Comparison of ENCODE assay signal across 10 cellular contexts in genomic region chr11:1862588-1863351, GRCh38. TPM values are rescaled to one million over a fixed set of nuclear protein-coding genes. Genes with fewer than 3 reads are reported as not detected.
DNase-seq lines count a peak whose midpoint lies in the region; TF ChIP-seq lines count a peak whose summit lies in the region.
"Had no signal": no experiment of that assay in that cellular context is flagged by ENCODE, and none has a peak within 500 bp of the region (broad histone marks: within the 10 kb centered on the region; RNA-seq: fewer than 3 reads in every experiment).

No MANE protein-coding gene starts in this region.

- H3K36me3 Mint-ChIP-seq in neural crest cell (ENCODE audit: low read depth), result no peaks in the 10 kb centered on the region

- peaks cover 2% of the 10 kb centered on the region for H3K27me3 Mint-ChIP-seq in neural crest cell (ENCODE audit: low read depth)

- H3K27ac ChIP-seq in breast epithelium (peak overlapping the region; percentile 77 to 97), testis (no peak overlapping the region)
- H3K27ac ChIP-seq: cardiac muscle cell, VCaP had no signal

- peaks cover 7% of the 10 kb centered on the region for H3K4me1 Mint-ChIP-seq in neural crest cell

- TF ChIP-seq CTCF in breast epithelium (IDR thresholded peaks at IDR 0.05), result no peak
- no peak for TF ChIP-seq CTCF in neural crest cell (conservative IDR thresholded peaks at IDR 0.05)
- TF ChIP-seq CTCF in testis (IDR thresholded peaks at IDR 0.05), result no peak

- H3K36me3 ChIP-seq in breast epithelium (no peaks in the 10 kb centered on the region), testis (ENCODE audit: low read depth, missing control alignments) (no peaks in the 10 kb centered on the region)
- H3K36me3 ChIP-seq: cardiac muscle cell had no signal

- WGBS in testis, 2 donors, result 86 to 98% methylated on average over 8 to 14 of the region's 14 CpGs

- no peak for TF ChIP-seq POLR2A in breast epithelium (IDR thresholded peaks at IDR 0.05)
- TF ChIP-seq POLR2A in testis (IDR thresholded peaks at IDR 0.05), result no peak

- H3K27ac Mint-ChIP-seq in neural crest cell (ENCODE audit: unreplicated experiment), result peak overlapping the region; percentile 6

- DNase-seq in ELF-1 (ENCODE audit: low read depth, low spot score) (peak; percentile 42), breast epithelium (ENCODE audit: low spot score in 2 of 2) (no peak), neural crest cell (ENCODE audit: low read depth, low spot score) (no peak), COLO829 (ENCODE audit: low spot score) (no peak), NCI-H2196 (lab: John Stamatoyannopoulos, UW; ENCODE audit: unreplicated experiment) (no peak), testis (no peak)
- DNase-seq: NCI-H524 had no signal

- H3K4me3 ChIP-seq in breast epithelium (peak overlapping the region in 1 of 3 donors; percentile 59), testis (no peak overlapping the region)
- H3K4me3 ChIP-seq: cardiac muscle cell had no signal

- H3K4me1 ChIP-seq in breast epithelium, result peaks cover 9 to 17% of the 10 kb centered on the region in 2 donors
- peaks cover 21% of the 10 kb centered on the region for H3K4me1 ChIP-seq in testis

- H3K9me3 ChIP-seq in breast epithelium, result no peaks in the 10 kb centered on the region
- no peaks in the 10 kb centered on the region for H3K9me3 ChIP-seq in testis

- intact Hi-C loops in breast epithelium (cut with DNase I; ENCODE audit: low total_unique reads) (no loop called here), testis (cut with DNase I; ENCODE audit: low total_unique reads) (no loop called here)

- H3K9me3 Mint-ChIP-seq in neural crest cell, result no peaks in the 10 kb centered on the region

- H3K27me3 ChIP-seq in breast epithelium, result no peaks in the 10 kb centered on the region
- H3K27me3 ChIP-seq in testis, result no peaks in the 10 kb centered on the region
- H3K27me3 ChIP-seq: cardiac muscle cell had no signal

- no peak overlapping the region for H3K4me3 Mint-ChIP-seq in neural crest cell

RNA-seq across cellular contexts. Expression of gene LSP1, which starts 9.9 kb away (rescaled TPM):
- total RNA-seq in breast epithelium, result 10 to 100 TPM; 21.4 to 36.0 (median 23.6) TPM
- not detected in 2 replicates for total RNA-seq in neural crest cell
- total RNA-seq in testis, result 10 to 100 TPM; 13.0 to 19.9 TPM
- 50.1 TPM for polyA plus RNA-seq in testis (ENCODE audit: insufficient read depth, low read depth, low replicate concordance)
- total RNA-seq: cardiac muscle cell had no signal

RNA-seq across cellular contexts. Expression of gene TNNI2, which starts 24.0 kb away (rescaled TPM):
- 1 to 10 TPM in 2 of 3 donors, not detected in 1; 1.6 to 5.6 TPM for total RNA-seq in breast epithelium
- not detected in 2 replicates for total RNA-seq in neural crest cell
- total RNA-seq in testis, result not detected
- polyA plus RNA-seq in testis (ENCODE audit: insufficient read depth, low read depth, low replicate concordance), result 8.6 TPM

RNA-seq across cellular contexts. Expression of gene SYT8, which starts 28.0 kb away (rescaled TPM):
- total RNA-seq in breast epithelium, result 10 to 100 TPM in 2 of 3 donors, not detected in 1; 10.7 to 12.1 TPM
- not detected in 2 replicates for total RNA-seq in neural crest cell
- 1 to 10 TPM; 1.7 to 2.7 TPM for total RNA-seq in testis
- 0.98 TPM for polyA plus RNA-seq in testis (ENCODE audit: insufficient read depth, low read depth, low replicate concordance)
- total RNA-seq: cardiac muscle cell had no signal
- polyA plus RNA-seq: cardiac muscle cell had no signal

RNA-seq across cellular contexts. Expression of gene PRR33, which starts 28.9 kb away (rescaled TPM):
- total RNA-seq in breast epithelium, result not detected
- not detected in 2 replicates for total RNA-seq in neural crest cell
- under 1 TPM in 1 of 2 donors, not detected in 1; 0.06 TPM for total RNA-seq in testis
- not detected for polyA plus RNA-seq in testis (ENCODE audit: insufficient read depth, low read depth, low replicate concordance)
- total RNA-seq: cardiac muscle cell had no signal
- polyA plus RNA-seq: cardiac muscle cell, keratinocyte had no signal

RNA-seq across cellular contexts. Expression of gene TNNT3, which starts 56.7 kb away (rescaled TPM):
- total RNA-seq in breast epithelium, result 1 to 10 TPM; 3.5 to 8.2 (median 3.6) TPM
- not detected in 2 replicates for total RNA-seq in neural crest cell
- total RNA-seq in testis, result 10 to 100 TPM in 1 of 2 donors, 1 to 10 TPM in 1; 8.1 to 13.1 TPM
- polyA plus RNA-seq in testis (ENCODE audit: insufficient read depth, low read depth, low replicate concordance), result 16.1 TPM

Comparison
In these comparisons a context has a peak if more than half of its experiments do, and no peak if none do; other contexts are left out.
1. H3K27ac ChIP-seq: peak in breast epithelium (2 of 2); none in testis (0 of 2).
2. RNA of gene LSP1, which starts 9.9 kb away (total RNA-seq): 21.4 to 36.0 TPM in breast epithelium and 13.0 to 19.9 TPM in testis; not detected in neural crest cell; every median in the first group is over 10 times any median in the second.